ENCODE assay signal across 15 cellular contexts in the genomic region with DNA sequence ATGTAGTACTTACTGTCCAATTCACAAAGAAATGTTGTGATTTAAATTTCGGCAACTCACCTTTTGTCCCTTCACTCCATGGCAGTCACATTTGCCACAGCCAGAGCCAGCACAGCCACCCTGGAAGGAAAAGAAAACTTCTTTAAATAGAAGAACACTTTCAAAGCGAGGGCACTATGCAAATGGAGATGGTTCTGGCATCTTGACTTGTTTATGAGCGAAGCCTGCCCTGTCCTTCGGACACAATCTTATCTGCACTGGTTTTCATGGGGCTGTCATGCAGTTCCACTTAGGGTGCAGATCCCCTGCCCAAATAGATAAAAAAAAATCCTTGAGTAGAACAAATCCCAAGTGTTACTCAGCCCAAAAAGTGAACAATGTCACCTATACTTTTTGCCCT.
"Had no signal": no experiment of that assay in that cellular context is flagged by ENCODE, and none has a peak within 500 bp of the region (broad histone marks: within the 10 kb centered on the region; RNA-seq: fewer than 3 reads in every experiment).

No MANE protein-coding gene starts in this region.

- H3K36me3 ChIP-seq: suprapubic skin had no signal

- H3K27me3 ChIP-seq: body of pancreas, SJCRH30, suprapubic skin, upper lobe of left lung had no signal

- H3K9me3 Mint-ChIP-seq: mesothelial cell of epicardium, nephron had no signal

- H3K27ac Mint-ChIP-seq: activated naive CD8-positive, alpha-beta T cell; mesothelial cell of epicardium had no signal

- H3K9me3 ChIP-seq: body of pancreas, SJCRH30, suprapubic skin, upper lobe of left lung had no signal

- H3K4me3 ChIP-seq: body of pancreas, lung, SJCRH30, suprapubic skin, upper lobe of left lung had no signal

- H3K4me3 Mint-ChIP-seq: activated naive CD8-positive, alpha-beta T cell; mesothelial cell of epicardium; nephron had no signal

- DNase-seq: activated CD4-positive, alpha-beta T cell treated with anti-CD3 and anti-CD28 coated beads, Interleukin-2, amount 50 U/mL, for 1 hour; body of pancreas; central memory CD4-positive, alpha-beta T cell; cortex of kidney; left colon; posterior cingulate gyrus; SJCRH30; stimulated activated naive CD8-positive, alpha-beta T cell treated with anti-CD3 and anti-CD28 coated beads, Interleukin-15, Interleukin-2, amounts not matched to agents 100 U/mL and 50 U/mL, for 24 hours; T1000; upper lobe of left lung had no signal

- H3K27ac ChIP-seq: body of pancreas, SJCRH30, suprapubic skin had no signal

- H3K36me3 Mint-ChIP-seq: activated naive CD8-positive, alpha-beta T cell had no signal

- ATAC-seq: body of pancreas; left colon; stimulated activated naive CD8-positive, alpha-beta T cell treated with anti-CD3 and anti-CD28 coated beads, Interleukin-15, Interleukin-2, amounts not matched to agents 100 U/mL and 50 U/mL, for 24 hours had no signal
